In the genomic region with DNA sequence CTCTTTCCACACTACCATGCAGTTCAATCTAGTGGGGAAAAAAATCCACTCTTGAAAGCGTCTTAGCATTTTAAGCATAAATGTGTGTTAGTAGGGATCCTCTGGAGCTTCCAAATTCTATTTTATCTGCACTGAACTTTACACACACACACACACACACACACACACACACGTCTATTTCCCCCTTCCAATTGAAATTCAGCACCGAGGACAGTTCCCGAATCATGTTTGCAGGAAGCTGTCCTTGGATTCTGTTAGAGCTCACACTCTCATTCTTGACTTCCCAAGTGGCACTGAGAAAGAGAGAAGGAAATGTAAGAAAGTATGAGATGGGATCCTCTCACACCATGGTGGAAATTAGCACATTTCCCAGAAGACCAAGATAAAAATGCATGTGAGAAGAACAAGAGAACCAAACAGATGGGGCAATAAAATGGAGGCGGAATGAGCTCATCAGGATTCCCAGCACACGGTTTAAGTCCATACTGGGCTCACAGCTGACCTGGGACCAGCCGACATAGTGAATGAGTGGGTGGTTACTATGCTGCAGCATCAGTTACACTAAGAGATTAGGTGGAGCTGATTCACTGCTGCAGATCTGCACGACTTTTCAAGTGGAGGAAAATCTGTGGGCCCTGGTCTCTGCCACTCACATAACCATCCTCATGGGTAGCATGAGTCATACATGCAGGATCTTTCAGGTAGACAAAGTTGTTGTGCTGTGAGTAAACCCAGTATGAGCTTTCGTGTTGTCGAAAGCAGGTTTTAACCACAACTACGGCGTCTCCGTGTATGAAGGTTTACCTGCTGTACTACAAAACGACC, we compare ENCODE assay signal across 1 cellular context.
TF ChIP-seq lines count a peak whose summit lies in the region.

No MANE protein-coding gene starts in this region.

TF ChIP-seq in IMR-90, 13 proteins besides CTCF, POLR2A, EP300 and RAD21 (continued from another document):
- TF ChIP-seq CHD1 (IDR thresholded peaks at IDR 0.05; ENCODE audit: low read depth, low read length) (no peak), MAFK (IDR thresholded peaks at IDR 0.05; ENCODE audit: low read depth, low read length) (no peak), RCOR1 (IDR thresholded peaks at IDR 0.05; ENCODE audit: insufficient replicate concordance, low read length) (no peak), BHLHE40 (IDR thresholded peaks at IDR 0.05; ENCODE audit: low read depth, low read length) (no peak), MXI1 (IDR thresholded peaks at IDR 0.05; ENCODE audit: borderline replicate concordance, low read depth, low read length) (no peak), CEBPB (IDR thresholded peaks at IDR 0.05; ENCODE audit: low read depth, low read length) (no peak), MAZ (IDR thresholded peaks at IDR 0.05; ENCODE audit: borderline replicate concordance, low read depth, low read length) (no peak)
- TF ChIP-seq, protein P1, sequence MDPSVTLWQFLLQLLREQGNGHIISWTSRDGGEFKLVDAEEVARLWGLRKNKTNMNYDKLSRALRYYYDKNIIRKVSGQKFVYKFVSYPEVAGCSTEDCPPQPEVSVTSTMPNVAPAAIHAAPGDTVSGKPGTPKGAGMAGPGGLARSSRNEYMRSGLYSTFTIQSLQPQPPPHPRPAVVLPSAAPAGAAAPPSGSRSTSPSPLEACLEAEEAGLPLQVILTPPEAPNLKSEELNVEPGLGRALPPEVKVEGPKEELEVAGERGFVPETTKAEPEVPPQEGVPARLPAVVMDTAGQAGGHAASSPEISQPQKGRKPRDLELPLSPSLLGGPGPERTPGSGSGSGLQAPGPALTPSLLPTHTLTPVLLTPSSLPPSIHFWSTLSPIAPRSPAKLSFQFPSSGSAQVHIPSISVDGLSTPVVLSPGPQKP (IDR thresholded peaks at IDR 0.05; ENCODE audit: borderline replicate concordance, low read depth, low read length): no peak
- TF ChIP-seq, protein P2, sequence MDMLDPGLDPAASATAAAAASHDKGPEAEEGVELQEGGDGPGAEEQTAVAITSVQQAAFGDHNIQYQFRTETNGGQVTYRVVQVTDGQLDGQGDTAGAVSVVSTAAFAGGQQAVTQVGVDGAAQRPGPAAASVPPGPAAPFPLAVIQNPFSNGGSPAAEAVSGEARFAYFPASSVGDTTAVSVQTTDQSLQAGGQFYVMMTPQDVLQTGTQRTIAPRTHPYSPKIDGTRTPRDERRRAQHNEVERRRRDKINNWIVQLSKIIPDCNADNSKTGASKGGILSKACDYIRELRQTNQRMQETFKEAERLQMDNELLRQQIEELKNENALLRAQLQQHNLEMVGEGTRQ (IDR thresholded peaks at IDR 0.05; ENCODE audit: low read depth, low read length): no peak
